Comparison of ENCODE assay signal across 23 cellular contexts in genomic region chrX:107763647-107764046, GRCh38. TPM values are rescaled to one million over a fixed set of nuclear protein-coding genes. Genes with fewer than 3 reads are reported as not detected.
"Had no signal": no experiment of that assay in that cellular context is flagged by ENCODE, and none has a peak within 500 bp of the region (broad histone marks: within the 10 kb centered on the region; RNA-seq: fewer than 3 reads in every experiment).

No MANE protein-coding gene starts in this region.

- H3K4me3 ChIP-seq: esophagus squamous epithelium, heart left ventricle, skin epidermis had no signal

- H3K36me3 ChIP-seq: esophagus squamous epithelium, heart left ventricle, neutrophil had no signal

- FAIRE-seq: colon had no signal

- H3K27ac ChIP-seq: esophagus squamous epithelium, heart left ventricle, neutrophil, skin epidermis had no signal

- H3K27ac Mint-ChIP-seq: dendritic cell treated with granulocyte-macrophage colony-stimulating factor and Interleukin-4, amounts not matched to agents 40 ng/mL and 50 ng/mL, for 4 days; effector memory CD8-positive, alpha-beta T cell had no signal

- H3K27me3 Mint-ChIP-seq: effector memory CD8-positive, alpha-beta T cell had no signal

- H3K27me3 ChIP-seq: esophagus squamous epithelium, neutrophil had no signal

- H3K4me3 Mint-ChIP-seq: dendritic cell treated with granulocyte-macrophage colony-stimulating factor and Interleukin-4, amounts not matched to agents 40 ng/mL and 50 ng/mL, for 4 days; effector memory CD8-positive, alpha-beta T cell; naive thymus-derived CD4-positive, alpha-beta T cell had no signal

- H3K9me3 ChIP-seq: esophagus squamous epithelium, heart left ventricle, neutrophil had no signal

- ATAC-seq: effector memory CD8-positive, alpha-beta T cell; naive thymus-derived CD4-positive, alpha-beta T cell; sciatic nerve had no signal

- DNase-seq: effector memory CD8-positive, alpha-beta T cell; esophagus squamous epithelium; foreskin fibroblast; heart left ventricle; hippocampal formation; mammary epithelial cell; naive thymus-derived CD4-positive, alpha-beta T cell; stimulated activated CD4-positive, alpha-beta T cell treated with anti-CD3 and anti-CD28 coated beads, Interleukin-2, amount 100 ng/mL, for 24 hours; stimulated activated CD4-positive, alpha-beta T cell treated with anti-CD3 and anti-CD28 coated beads, Interleukin-4, amount 100 ng/mL, for 4 hours; stimulated activated naive CD4-positive, alpha-beta T cell treated with Interleukin-2 at 50 U/mL for 16 hours; trophoblast cell had no signal

- H3K9me3 Mint-ChIP-seq: dendritic cell treated with granulocyte-macrophage colony-stimulating factor and Interleukin-4, amounts not matched to agents 40 ng/mL and 50 ng/mL, for 4 days; effector memory CD8-positive, alpha-beta T cell; naive thymus-derived CD4-positive, alpha-beta T cell had no signal

RNA-seq across cellular contexts. Expression of gene NCBP2L, which starts 13.9 kb away (rescaled TPM):
- total RNA-seq: epithelial cell of proximal tubule; esophagus squamous epithelium; heart left ventricle; kidney epithelial cell; mammary epithelial cell; mesenteric fat pad; naive thymus-derived CD4-positive, alpha-beta T cell; osteoblast; pulmonary artery endothelial cell; sciatic nerve; urinary bladder had no signal
- polyA plus RNA-seq: heart left ventricle, mammary epithelial cell, neural cell, urinary bladder had no signal
